In genomic region chr11:117096140-117096972, GRCh38 we compare ENCODE assay signal across 9 cellular contexts. TPM values are rescaled to one million over a fixed set of nuclear protein-coding genes. Genes with fewer than 3 reads are reported as not detected.
DNase-seq lines count a peak whose midpoint lies in the region; ATAC-seq, FAIRE-seq and TF ChIP-seq lines count a peak whose summit lies in the region.
"Had no signal": no experiment of that assay in that cellular context is flagged by ENCODE, and none has a peak within 500 bp of the region (broad histone marks: within the 10 kb centered on the region; RNA-seq: fewer than 3 reads in every experiment).

No MANE protein-coding gene starts in this region.

- WGBS in mammary epithelial cell (ENCODE audit: low coverage, missing lambda C conversion rate), result 47% methylated on average over 6 of the region's 6 CpGs
- 17% methylated on average over 6 of the region's 6 CpGs for WGBS in liver
- WGBS in stomach, 5 donors, result 25 to 41% (median 27%) methylated on average over 6 of the region's 6 CpGs

- ATAC-seq in HG03108 (IDR thresholded peaks at IDR 0.05; ENCODE audit: unreplicated experiment) (peak; percentile 34), GM18858 (IDR thresholded peaks at IDR 0.05; ENCODE audit: unreplicated experiment) (no peak), HG03095 (IDR thresholded peaks at IDR 0.05; ENCODE audit: unreplicated experiment) (no peak)

- H3K9me3 ChIP-seq in mammary epithelial cell (replicated peaks; ENCODE audit: insufficient read depth, low read length) (no peaks in the 10 kb centered on the region), liver (ENCODE audit: control insufficient read depth in 4 of 4, low read length in 3 of 4) (no peaks in the 10 kb centered on the region), stomach (no peaks in the 10 kb centered on the region)
- H3K9me3 ChIP-seq: adrenal gland had no signal

- TF ChIP-seq EP300 in stomach (IDR thresholded peaks at IDR 0.05), result no peak

- BruUV-seq in mammary epithelial cell (replicated peaks; lab: Mats Ljungman, UMichigan), result no TSS peak

- in situ Hi-C loops in mammary epithelial cell (cut with MboI; ENCODE audit: low sequenced_read_pairs in 2 of 2), result loop anchor here in 1 of 2 donors (5.0 to 10.0 kb wide), 2 partner anchors 112 to 224 kb away; no protein-coding TSS in a partner anchor

- TF ChIP-seq CTCF in mammary epithelial cell (conservative IDR thresholded peaks at IDR 0.05 in 1 of 2, IDR thresholded peaks at IDR 0.05 in 1 of 2; ENCODE audit: extremely low read depth in 1 of 2, insufficient read depth in 1 of 2, low read depth in 1 of 2, low read length in 2 of 2), result no peak
- TF ChIP-seq CTCF in liver (IDR thresholded peaks at IDR 0.05; ENCODE audit: low read depth, low read length, missing input control), result peak; percentile 4
- TF ChIP-seq CTCF in stomach (IDR thresholded peaks at IDR 0.05), result no peak

- H4K20me1 ChIP-seq in mammary epithelial cell (ENCODE audit: insufficient read depth, low read length), result no peaks in the 10 kb centered on the region

- H3K4me2 ChIP-seq in mammary epithelial cell (ENCODE audit: insufficient read depth, low read depth, low read length), result peak overlapping the region; percentile 78

- dilution Hi-C loops in mammary epithelial cell (cut with HindIII; ENCODE audit: low sequenced_read_pairs), result loop anchor here (5.0 kb wide), 1 partner anchor 54 kb away; no protein-coding TSS in a partner anchor

- TF ChIP-seq POLR2A in GM12892 (IDR thresholded peaks at IDR 0.05; ENCODE audit: low read depth, low read length) (no peak; the same call in 1 of the 2 replicates), stomach (IDR thresholded peaks at IDR 0.05) (no peak)

- DNase-seq in GM12892 (ENCODE audit: insufficient read length) (peak; percentile 53), T-helper 1 cell (peak in 4 of 5 donors; percentile 28 to 44 (median 38)), mammary epithelial cell (no peak), stomach (no peak)

- TF ChIP-seq RAD21 in liver (IDR thresholded peaks at IDR 0.05), result peak; percentile 71 to 72

- H3K27me3 ChIP-seq in mammary epithelial cell (ENCODE audit: insufficient read depth, low read length) (no peaks in the 10 kb centered on the region), liver (ENCODE audit: control insufficient read depth in 4 of 4, insufficient read depth in 4 of 4, low read length in 3 of 4) (no peaks in the 10 kb centered on the region), stomach (no peaks in the 10 kb centered on the region)
- H3K27me3 ChIP-seq: adrenal gland had no signal

- CTCF ChIA-PET in mammary epithelial cell (lab: Charles Lee; ENCODE audit: low non-redundant PET), result no interaction called here

- peak overlapping the region; percentile 94 for H3K27ac ChIP-seq in mammary epithelial cell (ENCODE audit: insufficient read depth, low read depth, low read length)
- H3K27ac ChIP-seq in liver (ENCODE audit: low read depth in 1 of 2, low read length in 2 of 2), result peak overlapping the region; percentile 92 to 94
- H3K27ac ChIP-seq in stomach, result peak overlapping the region; percentile 33 to 100 (median 96)

- H3K79me2 ChIP-seq in mammary epithelial cell (ENCODE audit: insufficient read depth, low read length), result peaks cover 68% of the 10 kb centered on the region

- H3K4me3 ChIP-seq in mammary epithelial cell (replicated peaks in 1 of 3; ENCODE audit: insufficient read depth in 1 of 3, low read depth in 2 of 3, low read length in 3 of 3), result peak overlapping the region; percentile 89 to 94 (median 90)
- peak overlapping the region; percentile 58 to 96 (median 78) for H3K4me3 ChIP-seq in liver (ENCODE audit: low read depth in 1 of 3, low read length in 3 of 3)
- peak overlapping the region; percentile 76 to 98 (median 86) for H3K4me3 ChIP-seq in stomach

- FAIRE-seq in GM12892 (lab: Jason Lieb, UNC), result peak; percentile 96

- H3K4me1 ChIP-seq in mammary epithelial cell (ENCODE audit: insufficient read depth, low read length) (peaks cover 37% of the 10 kb centered on the region), liver (ENCODE audit: control insufficient read depth in 4 of 4, insufficient read depth in 4 of 4, low read length in 3 of 4) (peaks cover 5 to 66% (median 43%) of the 10 kb centered on the region in 4 donors), stomach (peaks cover 21 to 76% (median 50%) of the 10 kb centered on the region in 4 donors)

- H3K36me3 ChIP-seq in mammary epithelial cell (ENCODE audit: insufficient read depth, low read length) (no peaks in the 10 kb centered on the region), liver (ENCODE audit: control insufficient read depth in 4 of 4, insufficient read depth in 3 of 4, low read depth in 1 of 4, low read length in 3 of 4) (no peaks in the 10 kb centered on the region), stomach (no peaks in the 10 kb centered on the region)
- H3K36me3 ChIP-seq: adrenal gland had no signal

- H2AFZ ChIP-seq in mammary epithelial cell (ENCODE audit: low read depth, low read length), result no peak overlapping the region

- H3K9ac ChIP-seq in mammary epithelial cell (ENCODE audit: insufficient read depth, low read length) (peak overlapping the region; percentile 97), liver (ENCODE audit: low read depth in 1 of 2, low read length in 2 of 2) (peak overlapping the region; percentile 72 to 82)

- intact Hi-C loops in mammary epithelial cell (cut with micrococcal nuclease), result loop anchor here (2.0 to 5.0 kb wide), 2 partner anchors 49 to 110 kb away; no protein-coding TSS in a partner anchor
- intact Hi-C loops in stomach (cut with DNase I; ENCODE audit: low total_unique reads), result no loop called here

TF ChIP-seq in liver, 16 proteins besides CTCF, POLR2A, EP300 and RAD21 (continues in another document):
- TF ChIP-seq MAX (IDR thresholded peaks at IDR 0.05) (no peak), FOXA2 (IDR thresholded peaks at IDR 0.05) (no peak), RXRA (IDR thresholded peaks at IDR 0.05) (peak; percentile 47 to 68), ATF3 (IDR thresholded peaks at IDR 0.05) (no peak), NR2F2 (IDR thresholded peaks at IDR 0.05) (peak; percentile 39), GABPA (IDR thresholded peaks at IDR 0.05 in 1 of 2, conservative IDR thresholded peaks at IDR 0.05 in 1 of 2) (no peak), SP1 (IDR thresholded peaks at IDR 0.05) (peak; percentile 51), EGR1 (IDR thresholded peaks at IDR 0.05; ENCODE audit: low read depth in 2 of 2) (no peak), FOXA1 (IDR thresholded peaks at IDR 0.05) (no peak), JUND (IDR thresholded peaks at IDR 0.05) (peak in 1 of 2 donors; percentile 29), YY1 (IDR thresholded peaks at IDR 0.05) (peak; percentile 47), ZBTB33 (IDR thresholded peaks at IDR 0.05) (no peak)

RNA-seq across cellular contexts. Expression of gene SIK3, which starts 1.9 kb away (rescaled TPM):
- 17.6 TPM for polyA plus RNA-seq in GM12892 (2012; ENCODE audit: missing spikeins)
- total RNA-seq in mammary epithelial cell (10 to 100 TPM; 22.8 to 36.5 TPM), liver (10 to 100 TPM; 17.6 to 52.4 TPM), stomach (10 to 100 TPM in 4 of 5 donors, 1 to 10 TPM in 1; 8.7 to 97.8 (median 44.3) TPM)
- polyA plus RNA-seq in mammary epithelial cell (6.1 TPM), liver (10 to 100 TPM in 1 of 2 donors, 1 to 10 TPM in 1; 6.9 to 11.2 TPM), stomach (1 to 10 TPM; 6.5 to 7.8 (median 7.0) TPM)
- 49.1 TPM for polyA minus RNA-seq in mammary epithelial cell

RNA-seq across cellular contexts. Expression of gene PAFAH1B2, which starts 47.7 kb away (rescaled TPM):
- polyA plus RNA-seq in GM12892 (2012; ENCODE audit: missing spikeins), result 22.2 TPM
- total RNA-seq in mammary epithelial cell (100 to 1,000 TPM; 129 to 177 TPM), liver (10 to 100 TPM; 33.4 to 39.8 TPM), stomach (100 to 1,000 TPM in 1 of 5 donors, 10 to 100 TPM in 4; 31.9 to 174 (median 63.0) TPM)
- polyA plus RNA-seq in mammary epithelial cell (75.2 TPM), liver (10 to 100 TPM; 12.7 to 16.4 TPM), stomach (10 to 100 TPM; 14.9 to 30.7 (median 27.5) TPM)
- 222 TPM for polyA minus RNA-seq in mammary epithelial cell

Comparison
In these comparisons a context has a peak if more than half of its experiments do, and no peak if none do; other contexts are left out.
1. DNase-seq: peak in GM12892 (single experiment) and T-helper 1 cell (4 of 5); none in mammary epithelial cell (single experiment) and stomach (single experiment).
2. Peak in every context shown above with its lines, with median percentiles within 50 percentile points of each other: H3K27ac ChIP-seq and H3K4me3 ChIP-seq.